In genomic region chr7:95028683-95029082, GRCh38 we compare ENCODE assay signal across 36 cellular contexts.
DNase-seq lines count a peak whose midpoint lies in the region; ATAC-seq, FAIRE-seq and TF ChIP-seq lines count a peak whose summit lies in the region.
"Had no signal": no experiment of that assay in that cellular context is flagged by ENCODE, and none has a peak within 500 bp of the region (broad histone marks: within the 10 kb centered on the region; RNA-seq: fewer than 3 reads in every experiment).

No MANE protein-coding gene starts in this region.

- no peak overlapping the region for H2BK12ac ChIP-seq in H9 (ENCODE audit: insufficient read length, low read depth, low read length)

- H3T11ph ChIP-seq in H9 (ENCODE audit: low read length), result no peak overlapping the region

- H2BK15ac ChIP-seq in mesendoderm (replicated peaks; ENCODE audit: low read depth), result no peak overlapping the region
- no peak overlapping the region for H2BK15ac ChIP-seq in H9 (ENCODE audit: low read depth, low read length)

- intact Hi-C loops in HepG2 (cut with micrococcal nuclease; ENCODE audit: unreplicated experiment) (loop anchor here (5.0 kb wide), 2 partner anchors 46 to 121 kb away; partner anchors contain the start of gene PPP1R9A), right lobe of liver (cut with DNase I) (no loop called here)

- TF ChIP-seq EP300 in HepG2 (IDR thresholded peaks at IDR 0.05; ENCODE audit: low read depth in 2 of 2, low read length in 2 of 2) (peak in 1 of 2 experiments; percentile 95; a peak in 2 of 4 replicates), HepG2 (CRISPR knock-in tag; IDR thresholded peaks at IDR 0.05; ENCODE audit: borderline replicate concordance) (peak; percentile 80; the same call in 1 of the 2 replicates)

- CTCF ChIA-PET in HepG2 (lab: Yijun Ruan, JAX; ENCODE audit: low intra/inter-chr PET ratio, low total read pairs), result no interaction called here

- H3K79me1 ChIP-seq in mesendoderm (ENCODE audit: low read length) (no peaks in the 10 kb centered on the region), H9 (ENCODE audit: insufficient read depth, low read depth, low read length, poor library complexity, severe bottlenecking) (no peaks in the 10 kb centered on the region)

- ATAC-seq in HepG2, result peak; percentile 98
- no peak for ATAC-seq in right lobe of liver
- ATAC-seq in HG02973 (IDR thresholded peaks at IDR 0.05; ENCODE audit: unreplicated experiment), result no peak
- ATAC-seq: CD8-positive, alpha-beta T cell; gastroesophageal sphincter; left cardiac atrium; right cardiac atrium had no signal

- in situ Hi-C loops in HepG2 (cut with HindIII; ENCODE audit: extremely low pct_ligation_motif_present, low pct_unique_long_range_greater_than_20kb), result loop anchor here (25.0 kb wide), 1 partner anchor 566 kb away; no protein-coding TSS in a partner anchor

- no peaks in the 10 kb centered on the region; the same call in 1 of the 2 replicates for H4K20me1 ChIP-seq in HepG2 (ENCODE audit: insufficient read depth, low read length)
- H4K20me1 ChIP-seq in H9 (ENCODE audit: control insufficient read depth, insufficient read depth, insufficient read length), result no peaks in the 10 kb centered on the region

- H3K79me2 ChIP-seq in HepG2 (ENCODE audit: insufficient read depth, low read length) (peaks cover 24% of the 10 kb centered on the region), mesendoderm (ENCODE audit: control insufficient read depth, insufficient read depth, low read length) (no peaks in the 10 kb centered on the region), H9 (ENCODE audit: insufficient read depth, low read length) (no peaks in the 10 kb centered on the region)

- no peaks in the 10 kb centered on the region for H3K23me2 ChIP-seq in H9 (ENCODE audit: insufficient read length, low read depth, low read length, poor library complexity, severe bottlenecking)

- no peak overlapping the region for H4K91ac ChIP-seq in H9 (ENCODE audit: insufficient read length, low read depth, low read length)

- H3K4me3 ChIP-seq in HepG2 (replicated peaks in 1 of 3; ENCODE audit: insufficient read depth in 1 of 3, low read depth in 2 of 3, low read length in 3 of 3), result peak overlapping the region in 1 of 3 experiments; percentile 32; a peak in 1 of 6 replicates
- H3K4me3 ChIP-seq in right lobe of liver, result no peak overlapping the region
- H3K4me3 ChIP-seq in mesendoderm (ENCODE audit: low read length), result no peak overlapping the region
- H3K4me3 ChIP-seq: gastroesophageal sphincter, Peyer's patch, stomach, thyroid gland had no signal

- H4K8ac ChIP-seq in mesendoderm (ENCODE audit: low read depth, low read length), result no peak overlapping the region
- no peak overlapping the region for H4K8ac ChIP-seq in H9 (replicated peaks; ENCODE audit: insufficient read length, low read depth, low read length)

- H3K4me1 Mint-ChIP-seq in immature natural killer cell (peaks cover 39 to 58% of the 10 kb centered on the region in 2 donors), H9 (peaks cover 4 to 12% of the 10 kb centered on the region in 2 experiments; a peak in 3 of 4 replicates)
- H3K4me1 Mint-ChIP-seq: activated naive CD8-positive, alpha-beta T cell treated with anti-CD3 and anti-CD28 coated beads for 36 hours had no signal

- no peaks in the 10 kb centered on the region for H3K36me3 ChIP-seq in HepG2 (replicated peaks in 1 of 2; ENCODE audit: control insufficient read depth in 1 of 2, insufficient read depth in 2 of 2, low read length in 2 of 2)
- no peaks in the 10 kb centered on the region for H3K36me3 ChIP-seq in right lobe of liver
- H3K36me3 ChIP-seq in mesendoderm (ENCODE audit: control insufficient read depth, insufficient read depth, low read length), result no peaks in the 10 kb centered on the region
- H3K36me3 ChIP-seq: BE2C, gastroesophageal sphincter, Peyer's patch, stomach, thyroid gland had no signal

- peaks cover 57% of the 10 kb centered on the region for H3K4me1 ChIP-seq in HepG2 (ENCODE audit: insufficient read depth, low read length)
- no peaks in the 10 kb centered on the region for H3K4me1 ChIP-seq in right lobe of liver
- no peaks in the 10 kb centered on the region for H3K4me1 ChIP-seq in mesendoderm (ENCODE audit: control insufficient read depth, low read depth, low read length)
- H3K4me1 ChIP-seq in H9 (ENCODE audit: insufficient read depth, low read length), result no peaks in the 10 kb centered on the region; the same call in 1 of the 2 replicates
- H3K4me1 ChIP-seq: BE2C, gastroesophageal sphincter, Peyer's patch had no signal

- H3K36me3 Mint-ChIP-seq in immature natural killer cell, result peaks cover 5 to 7% (median 5%) of the 10 kb centered on the region in 3 donors
- peaks cover 20 to 23% (median 21%) of the 10 kb centered on the region in 3 experiments for H3K36me3 Mint-ChIP-seq in H9 (ENCODE audit: insufficient read depth in 1 of 3, low read depth in 3 of 3)
- H3K36me3 Mint-ChIP-seq: activated naive CD8-positive, alpha-beta T cell treated with anti-CD3 and anti-CD28 coated beads for 36 hours; CD8-positive, alpha-beta T cell had no signal

- H3K9me3 Mint-ChIP-seq in immature natural killer cell, result peaks cover 7 to 30% (median 19%) of the 10 kb centered on the region in 6 donors
- H3K9me3 Mint-ChIP-seq in H9, result peaks cover 21 to 25% of the 10 kb centered on the region in 2 experiments

- H2BK120ac ChIP-seq in mesendoderm (ENCODE audit: low read depth, low read length) (no peak overlapping the region), H9 (ENCODE audit: low read depth, low read length, poor library complexity, severe bottlenecking) (no peak overlapping the region)

- TF ChIP-seq RAD21 in HepG2 (CRISPR knock-in tag; IDR thresholded peaks at IDR 0.05), result no peak

- H2AK5ac ChIP-seq in mesendoderm (ENCODE audit: low read length), result no peak overlapping the region
- no peak overlapping the region for H2AK5ac ChIP-seq in H9 (ENCODE audit: insufficient read length, low read length)

- H3K4me2 ChIP-seq in HepG2 (ENCODE audit: low read depth, low read length) (peak overlapping the region; percentile 59), mesendoderm (ENCODE audit: low read length) (no peak overlapping the region), H9 (ENCODE audit: insufficient read depth, insufficient read length, low read length) (no peak overlapping the region)

- no TSS peak for BruUV-seq in HepG2 (replicated peaks; lab: Mats Ljungman, UMichigan)

- no peak overlapping the region for H3K4ac ChIP-seq in mesendoderm (ENCODE audit: low read depth, low read length)
- no peak overlapping the region for H3K4ac ChIP-seq in H9 (ENCODE audit: low read depth, low read length)

- no peak overlapping the region for H3K56ac ChIP-seq in mesendoderm (ENCODE audit: low read length)
- no peak overlapping the region for H3K56ac ChIP-seq in H9 (ENCODE audit: insufficient read length, low read depth, low read length)

- no peak overlapping the region for H2BK20ac ChIP-seq in H9 (ENCODE audit: low read depth, low read length, poor library complexity, severe bottlenecking)

- H3K27me3 Mint-ChIP-seq in immature natural killer cell (ENCODE audit: low read depth in 3 of 3) (peaks cover 0 to 4% (median 0%) of the 10 kb centered on the region in 3 donors), H9 (ENCODE audit: low read depth) (no peaks in the 10 kb centered on the region)

- peak overlapping the region; percentile 20 to 56 (median 32) for H3K27ac Mint-ChIP-seq in immature natural killer cell
- no peak overlapping the region for H3K27ac Mint-ChIP-seq in H9
- H3K27ac Mint-ChIP-seq: activated naive CD8-positive, alpha-beta T cell treated with anti-CD3 and anti-CD28 coated beads for 36 hours; CD8-positive, alpha-beta T cell had no signal

- H3K18ac ChIP-seq in mesendoderm (ENCODE audit: low read length) (no peak overlapping the region), H9 (ENCODE audit: insufficient read length, low read depth, low read length) (no peak overlapping the region)

- H2BK5ac ChIP-seq in mesendoderm (ENCODE audit: low read length) (no peak overlapping the region), H9 (ENCODE audit: insufficient read length, low read length) (no peak overlapping the region)

- FAIRE-seq in HepG2 (lab: Jason Lieb, UNC), result peak; percentile 88
- FAIRE-seq: endothelial cell of umbilical vein, G401.6, H1 had no signal

- H3K27ac ChIP-seq in HepG2 (ENCODE audit: extremely low read length, insufficient read depth, low read length) (peak overlapping the region; percentile 68), right lobe of liver (no peak overlapping the region), mesendoderm (ENCODE audit: low read depth, low read length) (no peak overlapping the region), H9 (ENCODE audit: insufficient read length, low read depth, low read length) (no peak overlapping the region)
- H3K27ac ChIP-seq: gastroesophageal sphincter, HL-60, Peyer's patch, stomach, thyroid gland, VCaP had no signal

- H3K23ac ChIP-seq in mesendoderm (ENCODE audit: low read length) (no peak overlapping the region), H9 (ENCODE audit: insufficient read length, low read depth, low read length) (no peak overlapping the region)

- POLR2A ChIA-PET in HepG2 (lab: Yijun Ruan, JAX), result no interaction called here

- H3K4me3 Mint-ChIP-seq in immature natural killer cell, result peak overlapping the region; percentile 28 to 77 (median 56)
- H3K4me3 Mint-ChIP-seq in H9, result no peak overlapping the region
- H3K4me3 Mint-ChIP-seq: activated naive CD8-positive, alpha-beta T cell treated with anti-CD3 and anti-CD28 coated beads for 36 hours; CD8-positive, alpha-beta T cell had no signal

- TF ChIP-seq CTCF in HepG2 (CRISPR knock-in tag; IDR thresholded peaks at IDR 0.05), result no peak
- no peak for TF ChIP-seq CTCF in right lobe of liver (IDR thresholded peaks at IDR 0.05)
- TF ChIP-seq CTCF in H9 (conservative IDR thresholded peaks at IDR 0.05), result no peak

- peak; percentile 92 for DNase-seq in HepG2 (ENCODE audit: low spot score)
- no peak for DNase-seq in right lobe of liver
- peak; percentile 60 for DNase-seq in OCI-M1 (lab: John Stamatoyannopoulos, UW)
- DNase-seq in immature natural killer cell, result peak in 1 of 3 donors; percentile 5
- DNase-seq in mesendoderm, result no peak
- DNase-seq in H9, result no peak
- DNase-seq: activated CD4-positive, alpha-beta T cell treated with anti-CD3 and anti-CD28 coated beads for 48 hours; activated effector memory CD4-positive, alpha-beta T cell treated with anti-CD3 and anti-CD28 coated beads, Interleukin-2, amount 50 U/mL, for 16 hours; activated naive CD8-positive, alpha-beta T cell treated with anti-CD3 and anti-CD28 coated beads for 36 hours; activated T-cell treated with anti-CD3 and anti-CD28 coated beads, Interleukin-2, amount 50 U/mL, for 1 hour; aorta; BE2C; CD8-positive, alpha-beta T cell; DMS79; hippocampal formation; Kasumi-1; left cardiac atrium; mammary epithelial cell; MV-4-11; NCI-H1436; NCI-H2107; NCI-H446; Peyer's patch; right cardiac atrium; SIG-M5; stomach; SW 1271; T-helper 9 cell; thyroid gland had no signal

- H4K5ac ChIP-seq in mesendoderm (ENCODE audit: low read length), result no peak overlapping the region
- no peak overlapping the region for H4K5ac ChIP-seq in H9 (ENCODE audit: insufficient read length, low read depth, low read length)

- H3K9ac ChIP-seq in HepG2 (ENCODE audit: insufficient read depth, low read depth, low read length) (no peak overlapping the region), mesendoderm (ENCODE audit: low read length) (no peak overlapping the region), H9 (ENCODE audit: extremely low read depth, insufficient read length, low read length) (no peak overlapping the region)

- WGBS in HepG2 (ENCODE audit: low lambda C conversion rate), result 4% methylated on average over 1 of the region's 1 CpG
- 69% methylated on average over 1 of the region's 1 CpG for WGBS in right lobe of liver (ENCODE audit: insufficient coverage, low coverage, low lambda C conversion rate, missing lambda C conversion rate)
- WGBS in mesendoderm (ENCODE audit: extremely low coverage, insufficient coverage, low lambda C conversion rate), result no CpG with 5 or more reads among the region's 1 CpG
- no CpG with 5 or more reads among the region's 1 CpG for WGBS in H9 (ENCODE audit: extremely low coverage, insufficient read length, low lambda C conversion rate)

- H3K14ac ChIP-seq in H9 (ENCODE audit: insufficient read depth, low read length), result no peak overlapping the region

- H3K27me3 ChIP-seq in HepG2 (ENCODE audit: control insufficient read depth in 1 of 2, insufficient read depth in 2 of 2, low read length in 2 of 2) (no peaks in the 10 kb centered on the region), right lobe of liver (no peaks in the 10 kb centered on the region), mesendoderm (ENCODE audit: insufficient read depth, low read length, poor library complexity) (no peaks in the 10 kb centered on the region), H9 (ENCODE audit: insufficient read depth, low read length) (no peaks in the 10 kb centered on the region)
- H3K27me3 ChIP-seq: BE2C, gastroesophageal sphincter, Peyer's patch, stomach, thyroid gland had no signal

- no peak overlapping the region for H2AFZ ChIP-seq in HepG2 (ENCODE audit: low read length)
- H2AFZ ChIP-seq in H9 (ENCODE audit: low read length), result no peak overlapping the region

- no peak for TF ChIP-seq POLR2A in HepG2 (IDR thresholded peaks at IDR 0.05; ENCODE audit: insufficient read depth in 1 of 2, low read depth in 2 of 2, low read length in 2 of 2)
- TF ChIP-seq POLR2A in right lobe of liver (IDR thresholded peaks at IDR 0.05), result no peak

- peaks cover 14% of the 10 kb centered on the region for H3K9me3 ChIP-seq in HepG2 (ENCODE audit: low read length)
- H3K9me3 ChIP-seq in right lobe of liver, result no peaks in the 10 kb centered on the region
- H3K9me3 ChIP-seq in H9 (ENCODE audit: control insufficient read depth, low read depth, low read length), result no peaks in the 10 kb centered on the region
- H3K9me3 ChIP-seq: BE2C, thyroid gland had no signal

Comparison
In these comparisons a context has a peak if more than half of its experiments do, and no peak if none do; other contexts are left out.
1. DNase-seq: peak in HepG2 (single experiment) and OCI-M1 (single experiment); none in right lobe of liver (0 of 3), mesendoderm (single experiment) and H9 (single experiment).
2. H3K27ac Mint-ChIP-seq: peak in immature natural killer cell (6 of 6); none in H9 (0 of 3).
3. H3K4me3 Mint-ChIP-seq: peak in immature natural killer cell (5 of 5); none in H9 (0 of 2).